8 cellular contexts compared by ENCODE assay signal in genomic region chr9:136439550-136440408, GRCh38. TPM values are rescaled to one million over a fixed set of nuclear protein-coding genes. Genes with fewer than 3 reads are reported as not detected.
DNase-seq lines count a peak whose midpoint lies in the region; ATAC-seq and FAIRE-seq lines count a peak whose summit lies in the region.

Gene INPP5E, minus strand, starts transcription at chr9:136439845. Its CDS starts 426 bp downstream, at chr9:136439419.

- ATAC-seq in GM21423 (IDR thresholded peaks at IDR 0.05; ENCODE audit: unreplicated experiment) = peak; percentile 76
- peak; percentile 87 to 92 for ATAC-seq in left cardiac atrium

- H3K4me3 ChIP-seq in Jurkat, Clone E6-1 (ENCODE audit: low read length) = peak within 1 kb of the TSS; percentile 58
- H3K4me3 ChIP-seq in adipocyte (ENCODE audit: low read length) = peak within 1 kb of the TSS; percentile 87

- H3K9ac ChIP-seq in adipocyte (ENCODE audit: low read length) = peak within 1 kb of the TSS; percentile 90

- DNase-seq in DMS53 treated with DMSO at 0.1 percent for 48 hours (lab: John Stamatoyannopoulos, UW; ENCODE audit: unreplicated experiment) (peak; percentile 46), T follicular helper cell (ENCODE audit: low read depth) (peak; percentile 78), adipocyte (ENCODE audit: low read depth) (peak; percentile 87), left cardiac atrium (peak; percentile 74), pulmonary artery endothelial cell (ENCODE audit: low read depth, low spot score) (peak; percentile 15), urothelium cell line (ENCODE audit: low spot score) (peak; percentile 94)
- peak; percentile 30 for DNase-seq in Jurkat, Clone E6-1 (ENCODE audit: low read depth, low spot score)

- H3K4me1 ChIP-seq in adipocyte (ENCODE audit: control insufficient read depth, insufficient read depth, low read length) = peaks cover 25% of the 10 kb centered on the region

- no peaks in the 10 kb centered on the region for H3K27me3 ChIP-seq in adipocyte (replicated peaks; ENCODE audit: control insufficient read depth, insufficient read depth, low read length)

- no peak for FAIRE-seq in urothelium cell line (lab: Jason Lieb, UNC)

- H3K9me3 ChIP-seq in adipocyte (ENCODE audit: control insufficient read depth, low read length) = no peaks in the 10 kb centered on the region

- H3K36me3 ChIP-seq in adipocyte (ENCODE audit: control insufficient read depth, insufficient read depth, low read length, severe bottlenecking) = peaks cover 44% of the 10 kb centered on the region

- intact Hi-C loops in left cardiac atrium (cut with DNase I) = no loop called here

RNA-seq across cellular contexts. Expression of gene INPP5E, which starts in this region (rescaled TPM):
- polyA plus RNA-seq in Jurkat, Clone E6-1 (2012; ENCODE audit: insufficient read depth, insufficient read length) = 18.1 TPM
- total RNA-seq in left cardiac atrium = 10 to 100 TPM in 1 of 2 donors, 1 to 10 TPM in 1; 9.5 to 10.1 TPM
- 5.8 and 8.7 TPM in 2 replicates for total RNA-seq in pulmonary artery endothelial cell

Comparison
In these comparisons a context has a peak if more than half of its experiments do, and no peak if none do; other contexts are left out.
1. Peak in every context shown above with its lines: DNase-seq, ATAC-seq and H3K4me3 ChIP-seq.
2. DNase-seq: peak in every context shown above with its lines; median percentile 94 in urothelium cell line; 87 in adipocyte; 78 in T follicular helper cell; 74 in left cardiac atrium; 46 in DMS53 treated with DMSO at 0.1 percent for 48 hours; 30 in Jurkat, Clone E6-1; 15 in pulmonary artery endothelial cell.